ENCODE assay signal across 8 cellular contexts in genomic region chr4:15702941-15703403, GRCh38.
DNase-seq lines count a peak whose midpoint lies in the region; ATAC-seq and TF ChIP-seq lines count a peak whose summit lies in the region.

A gene with protein sequence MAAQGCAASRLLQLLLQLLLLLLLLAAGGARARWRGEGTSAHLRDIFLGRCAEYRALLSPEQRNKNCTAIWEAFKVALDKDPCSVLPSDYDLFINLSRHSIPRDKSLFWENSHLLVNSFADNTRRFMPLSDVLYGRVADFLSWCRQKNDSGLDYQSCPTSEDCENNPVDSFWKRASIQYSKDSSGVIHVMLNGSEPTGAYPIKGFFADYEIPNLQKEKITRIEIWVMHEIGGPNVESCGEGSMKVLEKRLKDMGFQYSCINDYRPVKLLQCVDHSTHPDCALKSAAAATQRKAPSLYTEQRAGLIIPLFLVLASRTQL (plus strand): TSS chr4:15703065. CDS start chr4:15703145, 80 bp downstream.

- in situ Hi-C loops in GM13977 (cut with MboI; ENCODE audit: low pct_unique_long_range_greater_than_20kb, low sequenced_read_pairs, unreplicated experiment): no loop called here

- H3K4me3 ChIP-seq in choroid plexus epithelial cell (ENCODE audit: low read depth, low read length): peak within 1 kb of the TSS; percentile 64

- no peak for TF ChIP-seq CTCF in GM13977 (IDR thresholded peaks at IDR 0.05; ENCODE audit: extremely low read depth, insufficient read depth, missing control alignments)
- no peak for TF ChIP-seq CTCF in choroid plexus epithelial cell (conservative IDR thresholded peaks at IDR 0.05; ENCODE audit: low read depth, low read length)

- DNase-seq in GM13977 (ENCODE audit: low spot score): peak; percentile 59
- DNase-seq in choroid plexus epithelial cell (ENCODE audit: low read depth): peak; percentile 71
- peak; percentile 58 for DNase-seq in kidney tubule cell (ENCODE audit: low spot score)
- DNase-seq in stimulated activated CD4-positive, alpha-beta T cell treated with anti-CD3 and anti-CD28 coated beads, Interleukin-4, amount 100 ng/mL, for 24 hours: peak; percentile 45
- DNase-seq in NCI-H69 (lab: John Stamatoyannopoulos, UW): no peak
- DNase-seq in NCI-H2081 treated with DMSO at 0.1 percent for 48 hours (lab: John Stamatoyannopoulos, UW): no peak

- ATAC-seq in HG03354 (IDR thresholded peaks at IDR 0.05; ENCODE audit: poor library complexity, severe bottlenecking, unreplicated experiment): peak; percentile 77
- peak; percentile 70 to 79 for ATAC-seq in activated CD4-positive, CD25-positive, alpha-beta regulatory T cell treated with anti-CD3 and anti-CD28 coated beads, Interleukin-2, amount 50 U/mL, for 24 hours

Comparison
In these comparisons a context has a peak if more than half of its experiments do, and no peak if none do; other contexts are left out.
1. DNase-seq: peak in GM13977 (single experiment), choroid plexus epithelial cell (single experiment), kidney tubule cell (single experiment) and stimulated activated CD4-positive, alpha-beta T cell treated with anti-CD3 and anti-CD28 coated beads, Interleukin-4, amount 100 ng/mL, for 24 hours (single experiment); none in NCI-H69 (single experiment) and NCI-H2081 treated with DMSO at 0.1 percent for 48 hours (single experiment).